8 cellular contexts compared by ENCODE assay signal in genomic region chr3:170128977-170129431, GRCh38. TPM values are rescaled to one million over a fixed set of nuclear protein-coding genes. Genes with fewer than 3 reads are reported as not detected.
DNase-seq lines count a peak whose midpoint lies in the region; ATAC-seq and TF ChIP-seq lines count a peak whose summit lies in the region.
"Had no signal": no experiment of that assay in that cellular context is flagged by ENCODE, and none has a peak within 500 bp of the region (broad histone marks: within the 10 kb centered on the region; RNA-seq: fewer than 3 reads in every experiment).

No MANE protein-coding gene starts in this region.

- DNase-seq in HL-60 (ENCODE audit: low read depth in 1 of 2, low spot score in 1 of 2): peak in 1 of 2 experiments; percentile 40
- DNase-seq in trophoblast cell: no peak
- no peak for DNase-seq in DMS153 (lab: John Stamatoyannopoulos, UW)
- no peak for DNase-seq in amniotic stem cell (lab: John Stamatoyannopoulos, UW)

- no peak overlapping the region for H4K91ac ChIP-seq in trophoblast cell (ENCODE audit: low read depth, low read length)

- no peak overlapping the region for H2BK12ac ChIP-seq in trophoblast cell (ENCODE audit: low read length)

- no CpG with 5 or more reads among the region's 1 CpG for WGBS in trophoblast cell (ENCODE audit: extremely low coverage, insufficient coverage, insufficient read length)

- no peaks in the 10 kb centered on the region for H3K4me1 ChIP-seq in trophoblast cell (ENCODE audit: control insufficient read depth in 1 of 2, insufficient read depth in 2 of 2, low read length in 2 of 2)

- no peak overlapping the region for H2AK5ac ChIP-seq in trophoblast cell (ENCODE audit: low read length)

- no peak overlapping the region for H2AFZ ChIP-seq in trophoblast cell (ENCODE audit: insufficient read depth, low read length, poor library complexity)

- H3K27me3 ChIP-seq in HL-60 (ENCODE audit: insufficient read depth, poor library complexity, severe bottlenecking) (no peaks in the 10 kb centered on the region), trophoblast cell (ENCODE audit: insufficient read depth, low read length) (no peaks in the 10 kb centered on the region)

- no peak overlapping the region for H3K4ac ChIP-seq in trophoblast cell (ENCODE audit: low read depth, low read length)

- ATAC-seq in GM18498 (IDR thresholded peaks at IDR 0.05; ENCODE audit: unreplicated experiment) (peak; percentile 49), GM21528 (IDR thresholded peaks at IDR 0.05; ENCODE audit: low FRiP score, unreplicated experiment) (peak; percentile 59)
- ATAC-seq in activated T-helper 17 cell treated with anti-CD3 and anti-CD28 coated beads, Interleukin-2, amount 50 U/mL, for 72 hours (replicated peaks): peak; percentile 96

- no peak overlapping the region for H3K18ac ChIP-seq in trophoblast cell (ENCODE audit: low read length)

- H3K36me3 ChIP-seq in trophoblast cell (ENCODE audit: control insufficient read depth in 1 of 2, insufficient read depth in 2 of 2, low read length in 2 of 2): peaks cover 11 to 13% of the 10 kb centered on the region in 2 experiments

- H3K4me3 ChIP-seq in HL-60 (replicated peaks; ENCODE audit: insufficient read depth, low read length) (no peak overlapping the region), trophoblast cell (ENCODE audit: low read depth, low read length) (no peak overlapping the region)

- no peak overlapping the region for H2BK120ac ChIP-seq in trophoblast cell (ENCODE audit: insufficient read depth, low read length, poor library complexity)

- no peak overlapping the region for H2BK5ac ChIP-seq in trophoblast cell (ENCODE audit: low read depth, low read length, poor library complexity)

- H3K36me3 Mint-ChIP-seq in activated T-helper 17 cell treated with anti-CD3 and anti-CD28 coated beads, Interleukin-2, amount 50 U/mL, for 72 hours (ENCODE audit: low read depth): peaks cover 92% of the 10 kb centered on the region

- peaks cover 16% of the 10 kb centered on the region for H3K4me1 Mint-ChIP-seq in activated T-helper 17 cell treated with anti-CD3 and anti-CD28 coated beads, Interleukin-2, amount 50 U/mL, for 72 hours
- H3K4me1 Mint-ChIP-seq: neural crest cell had no signal

- peak overlapping the region; percentile 38 for H3K23ac ChIP-seq in trophoblast cell (ENCODE audit: low read length)

- no peaks in the 10 kb centered on the region for H3K9me3 Mint-ChIP-seq in activated T-helper 17 cell treated with anti-CD3 and anti-CD28 coated beads, Interleukin-2, amount 50 U/mL, for 72 hours

- H3K9ac ChIP-seq in trophoblast cell (ENCODE audit: low read length): no peak overlapping the region

- H3K27ac Mint-ChIP-seq in activated T-helper 17 cell treated with anti-CD3 and anti-CD28 coated beads, Interleukin-2, amount 50 U/mL, for 72 hours: peak overlapping the region; percentile 65

- H4K12ac ChIP-seq in trophoblast cell (ENCODE audit: low read depth, low read length): no peak overlapping the region

- H3K4me2 ChIP-seq in trophoblast cell (ENCODE audit: low read length): no peak overlapping the region

- H4K8ac ChIP-seq in trophoblast cell (ENCODE audit: low read depth, low read length): no peak overlapping the region

- no peak overlapping the region for H3K14ac ChIP-seq in trophoblast cell (ENCODE audit: low read length)

- peaks cover 2% of the 10 kb centered on the region for H3K9me3 ChIP-seq in trophoblast cell (ENCODE audit: insufficient read depth, low read depth, low read length)

- no peaks in the 10 kb centered on the region for H3K27me3 Mint-ChIP-seq in activated T-helper 17 cell treated with anti-CD3 and anti-CD28 coated beads, Interleukin-2, amount 50 U/mL, for 72 hours

- H3K27ac ChIP-seq in HL-60 (replicated peaks) (peak overlapping the region; percentile 40), trophoblast cell (ENCODE audit: low read depth, low read length) (no peak overlapping the region)

- peak overlapping the region; percentile 31 for H3K4me3 Mint-ChIP-seq in activated T-helper 17 cell treated with anti-CD3 and anti-CD28 coated beads, Interleukin-2, amount 50 U/mL, for 72 hours
- H3K4me3 Mint-ChIP-seq: neural crest cell had no signal

- no peak for TF ChIP-seq CTCF in HL-60 (IDR thresholded peaks at IDR 0.05; ENCODE audit: insufficient read depth, low read length)

- H3K79me2 ChIP-seq in trophoblast cell (ENCODE audit: control insufficient read depth, insufficient read depth, low read length, poor library complexity): no peaks in the 10 kb centered on the region

- H3K79me1 ChIP-seq in trophoblast cell (ENCODE audit: low read length): no peaks in the 10 kb centered on the region

RNA-seq across cellular contexts. Expression of gene PHC3, which starts 52.5 kb away (rescaled TPM):
- 10 to 100 TPM; 65.8 to 98.7 TPM for total RNA-seq in activated T-helper 17 cell treated with anti-CD3 and anti-CD28 coated beads, Interleukin-2, amount 50 U/mL, for 72 hours
- 36.3 and 38.5 TPM in 2 replicates for polyA plus RNA-seq in trophoblast cell (2013)
